In the genomic region with DNA sequence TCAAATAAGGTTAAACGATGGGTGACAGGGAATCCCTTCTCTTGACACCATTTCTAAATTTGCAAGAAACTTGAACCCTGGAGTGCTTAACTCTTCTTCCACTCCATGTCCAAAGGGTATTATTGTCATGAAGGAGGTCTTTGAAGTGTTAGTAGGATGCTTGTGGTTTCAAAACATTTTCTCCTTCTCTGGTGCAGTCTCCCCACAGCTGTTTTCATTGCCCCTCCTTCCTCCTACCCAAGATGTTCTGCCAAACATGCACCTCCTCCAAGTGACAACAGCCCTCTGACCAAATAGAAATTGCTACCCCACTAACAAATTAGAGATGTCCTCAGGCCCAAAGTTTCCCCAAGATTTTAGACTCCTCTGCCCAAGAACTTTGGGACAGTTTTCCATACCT, we compare ENCODE assay signal across 30 cellular contexts.
"Had no signal": no experiment of that assay in that cellular context is flagged by ENCODE, and none has a peak within 500 bp of the region (broad histone marks: within the 10 kb centered on the region; RNA-seq: fewer than 3 reads in every experiment).

No MANE protein-coding gene starts in this region.

- H3K9me3 ChIP-seq: ascending aorta, gastroesophageal sphincter had no signal

- FAIRE-seq: bronchial epithelial cell had no signal

- H3K27ac ChIP-seq: ascending aorta, brain microvascular endothelial cell, coronary artery, dorsolateral prefrontal cortex, foreskin keratinocyte, gastroesophageal sphincter, heart right ventricle, hepatocyte, WERI-Rb-1 had no signal

- H2AFZ ChIP-seq: hepatocyte had no signal

- H3K4me1 ChIP-seq: ascending aorta, gastroesophageal sphincter had no signal

- H3K36me3 ChIP-seq: ascending aorta, brain microvascular endothelial cell, gastroesophageal sphincter, heart right ventricle, WERI-Rb-1 had no signal

- H3K4me2 ChIP-seq: hepatocyte had no signal

- ATAC-seq: activated CD4-positive, alpha-beta T cell treated with anti-CD3 and anti-CD28 coated beads for 36 hours; activated CD8-positive, alpha-beta memory T cell treated with anti-CD3 and anti-CD28 coated beads, Interleukin-2, amount 10 ng/mL, durations not matched to agents 7 days and 5 days; activated CD8-positive, alpha-beta T cell treated with anti-CD3 and anti-CD28 coated beads, Interleukin-2, amount 10 ng/mL, durations not matched to agents 7 days and 5 days; activated naive CD4-positive, alpha-beta T cell treated with anti-CD3 and anti-CD28 coated beads, Interleukin-2, amount 50 U/mL, for 72 hours; esophagus mucosa; foreskin keratinocyte; gastroesophageal sphincter; heart right ventricle; T-helper 17 cell had no signal

- H3K79me2 ChIP-seq: hepatocyte had no signal

- DNase-seq: activated B cell treated with CpG ODN at 0.5 μM for 24 hours; activated CD4-positive, alpha-beta memory T cell treated with anti-CD3 and anti-CD28 coated beads for 36 hours; activated CD4-positive, alpha-beta T cell treated with anti-CD3 and anti-CD28 coated beads for 36 hours; activated CD4-positive, alpha-beta T cell treated with anti-CD3 and anti-CD28 coated beads, Interleukin-2, amount 10 ng/mL, durations not matched to agents 24 days and 14 days; activated CD4-positive, CD25-positive, alpha-beta regulatory T cell treated with anti-CD3 and anti-CD28 coated beads, Interleukin-2, amount 50 U/mL, for 72 hours; activated CD8-positive, alpha-beta memory T cell treated with anti-CD3 and anti-CD28 coated beads, Interleukin-2, amount 10 ng/mL, durations not matched to agents 7 days and 5 days; activated CD8-positive, alpha-beta memory T cell treated with anti-CD3 and anti-CD28 coated beads, Interleukin-2, amount 50 U/mL, for 4 hours; activated CD8-positive, alpha-beta T cell treated with anti-CD3 and anti-CD28 coated beads, Interleukin-2, amount 10 ng/mL, durations not matched to agents 7 days and 5 days; activated gamma-delta T cell; activated naive CD4-positive, alpha-beta T cell; activated naive CD4-positive, alpha-beta T cell treated with anti-CD3 and anti-CD28 coated beads, Interleukin-2, amount 10 ng/mL, durations not matched to agents 7 days and 5 days; activated naive CD8-positive, alpha-beta T cell treated with anti-CD3 and anti-CD28 coated beads, Interleukin-2, amount 10 ng/mL, durations not matched to agents 7 days and 5 days; activated T-cell treated with anti-CD3 and anti-CD28 coated beads, Interleukin-2, amount 50 U/mL, for 1 hour; activated T-cell treated with anti-CD3 and anti-CD28 coated beads, Interleukin-2, amount 50 U/mL, for 48 hours; brain microvascular endothelial cell; dorsolateral prefrontal cortex; effector memory CD4-positive, alpha-beta T cell; endodermal cell; foreskin keratinocyte; heart right ventricle; T-helper 17 cell; T1000; WERI-Rb-1 had no signal

- H3K4me3 ChIP-seq: ascending aorta, coronary artery, dorsolateral prefrontal cortex, gastroesophageal sphincter, heart right ventricle, hepatocyte had no signal

- H3K27me3 ChIP-seq: ascending aorta, brain microvascular endothelial cell, dorsolateral prefrontal cortex, gastroesophageal sphincter, heart right ventricle, hepatocyte had no signal
